In the genomic region with DNA sequence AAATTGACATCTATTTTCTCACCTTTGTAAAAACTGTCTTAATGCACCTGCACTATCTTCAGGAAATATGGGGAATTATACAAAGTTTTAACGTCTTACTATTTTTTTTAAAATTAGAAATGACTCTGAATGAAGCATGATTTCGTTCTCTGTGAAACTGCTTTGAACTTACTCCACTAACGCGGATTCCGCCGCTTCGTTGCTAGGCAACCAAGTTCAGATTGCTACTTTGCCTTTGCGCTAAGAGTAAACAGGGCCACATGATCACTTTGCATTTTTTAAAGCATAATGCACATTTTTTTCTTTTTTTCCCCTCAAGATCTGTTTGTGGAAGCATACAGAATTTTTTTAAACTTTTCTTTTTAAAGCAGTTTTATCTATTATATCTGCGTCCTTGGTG, we compare ENCODE assay signal across 2 cellular contexts.
TF ChIP-seq lines count a peak whose summit lies in the region.

No MANE protein-coding gene starts in this region.

TF ChIP-seq in HepG2, 621 proteins besides CTCF, POLR2A, EP300 and RAD21 (continued from another document):
- no peak for TF ChIP-seq MBD4 (IDR thresholded peaks at IDR 0.05; ENCODE audit: borderline replicate concordance, low read length)
TF ChIP-seq in HepG2: peak in this region for 2.

TF ChIP-seq in K562, 482 proteins besides CTCF, POLR2A, EP300 and RAD21 (continued from another document):
- no peak for TF ChIP-seq SRSF3 (IDR thresholded peaks at IDR 0.05; ENCODE audit: insufficient read depth, low read length)
